8 cellular contexts compared by ENCODE assay signal in the genomic region with DNA sequence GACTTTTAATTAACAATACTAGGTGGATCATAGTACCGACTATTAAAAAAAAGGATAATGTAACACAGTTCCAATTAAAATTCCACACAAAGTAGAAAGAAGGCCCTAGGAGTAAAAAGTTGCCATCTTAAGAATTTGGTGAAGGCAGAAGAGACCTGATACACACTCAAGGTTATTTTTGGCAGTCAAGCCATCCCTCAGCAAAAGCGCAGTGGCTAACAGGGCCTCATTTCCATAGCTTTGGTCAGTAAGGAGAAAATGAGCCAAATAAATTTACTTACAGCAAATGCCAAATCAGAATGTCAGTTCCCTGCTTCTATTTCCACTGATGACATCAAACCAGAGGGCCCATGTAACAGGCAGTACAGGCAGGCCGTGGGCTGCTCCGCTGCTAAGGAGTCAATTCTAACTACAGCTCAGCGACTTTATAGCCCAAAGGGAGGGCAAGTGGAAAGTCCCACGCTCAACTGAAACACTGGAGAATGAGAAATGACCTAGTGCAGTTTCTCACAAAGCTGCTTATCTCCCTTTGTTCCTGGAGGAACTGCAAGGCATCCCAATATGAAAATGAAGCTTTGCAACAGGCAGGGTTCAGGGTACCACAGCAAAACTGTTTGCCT. TPM values are rescaled to one million over a fixed set of nuclear protein-coding genes. Genes with fewer than 3 reads are reported as not detected.
DNase-seq lines count a peak whose midpoint lies in the region; ATAC-seq and TF ChIP-seq lines count a peak whose summit lies in the region.

No MANE protein-coding gene starts in this region.

- ATAC-seq in GM18502 (IDR thresholded peaks at IDR 0.05; ENCODE audit: poor library complexity, unreplicated experiment): peak; percentile 87
- peak; percentile 92 for ATAC-seq in HG02610 (IDR thresholded peaks at IDR 0.05; ENCODE audit: unreplicated experiment)
- ATAC-seq in sciatic nerve: peak; percentile 65

- H3K4me1 ChIP-seq in esophagus muscularis mucosa: peaks cover 62 to 97% (median 93%) of the 10 kb centered on the region in 4 donors

- no peaks in the 10 kb centered on the region for H3K27me3 ChIP-seq in esophagus muscularis mucosa

- H3K4me3 ChIP-seq in esophagus muscularis mucosa: peak overlapping the region in 1 of 4 donors; percentile 6

- H3K27ac ChIP-seq in esophagus muscularis mucosa (replicated peaks in 1 of 4): peak overlapping the region in 3 of 4 donors; percentile 10 to 61 (median 16)

- peaks cover 0 to 28% (median 13%) of the 10 kb centered on the region in 4 donors for H3K36me3 ChIP-seq in esophagus muscularis mucosa

- TF ChIP-seq CTCF in esophagus muscularis mucosa (IDR thresholded peaks at IDR 0.05): no peak

- 42% methylated on average over 6 of the region's 6 CpGs for WGBS in esophagus muscularis mucosa

- no peak for TF ChIP-seq POLR2A in esophagus muscularis mucosa (IDR thresholded peaks at IDR 0.05; ENCODE audit: low read depth)

- intact Hi-C loops in esophagus muscularis mucosa (cut with DNase I): loop anchor here (10.0 kb wide), 1 partner anchor 353 kb away; no protein-coding TSS in a partner anchor
- intact Hi-C loops in sciatic nerve (cut with DNase I): no loop called here

- no peaks in the 10 kb centered on the region for H3K9me3 ChIP-seq in esophagus muscularis mucosa

- DNase-seq in T-helper 22 cell (ENCODE audit: low read depth) (peak; percentile 4), esophagus muscularis mucosa (ENCODE audit: extremely low spot score) (no peak), sciatic nerve (ENCODE audit: low spot score) (no peak), AML-193 (lab: John Stamatoyannopoulos, UW) (no peak), OCI-M2 (lab: John Stamatoyannopoulos, UW; ENCODE audit: unreplicated experiment) (no peak), NCI-H1417 treated with DMSO at 0.1 percent for 48 hours (lab: John Stamatoyannopoulos, UW) (no peak)

- TF ChIP-seq EP300 in esophagus muscularis mucosa (IDR thresholded peaks at IDR 0.05): no peak

RNA-seq across cellular contexts. Expression of a gene that starts 6.3 kb away (rescaled TPM):
- total RNA-seq in esophagus muscularis mucosa (10 to 100 TPM; 46.7 to 77.2 (median 62.6) TPM), sciatic nerve (150 TPM)

RNA-seq across cellular contexts. Expression of a gene that starts 26.2 kb away (rescaled TPM):
- total RNA-seq in esophagus muscularis mucosa (10 to 100 TPM in 3 of 4 donors, 1 to 10 TPM in 1; 10.0 to 20.2 (median 17.5) TPM), sciatic nerve (37.0 TPM)
